In the genomic region with DNA sequence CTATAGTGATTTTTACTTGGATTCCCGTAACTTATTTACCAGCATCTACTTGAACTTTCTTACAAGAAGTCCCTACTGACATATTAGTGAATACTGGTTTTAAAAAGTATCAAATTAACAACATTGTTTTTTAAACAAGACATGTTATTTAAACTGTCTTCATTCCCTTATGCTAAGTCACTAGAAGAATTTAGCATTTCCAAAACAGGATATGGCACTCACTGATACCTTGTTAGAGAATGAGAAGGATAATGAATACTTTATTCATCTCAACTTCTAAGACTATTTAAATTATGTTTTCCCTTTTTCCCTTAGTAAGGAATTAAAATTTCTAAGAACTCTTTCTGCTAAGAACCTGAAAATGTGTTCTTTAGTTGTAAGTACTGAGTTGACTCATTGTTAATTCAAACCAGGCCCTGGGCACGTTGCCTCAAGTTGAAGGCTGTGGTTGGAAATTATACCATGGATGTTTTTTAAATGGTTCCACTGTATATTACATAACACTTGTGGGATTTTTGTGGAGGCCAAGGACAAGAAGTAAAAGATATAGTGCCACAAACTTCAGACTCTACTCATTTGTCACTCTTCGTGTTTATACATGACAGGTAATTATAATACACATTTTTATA, we compare ENCODE assay signal across 14 cellular contexts.
DNase-seq lines count a peak whose midpoint lies in the region; ATAC-seq and TF ChIP-seq lines count a peak whose summit lies in the region.
"Had no signal": no experiment of that assay in that cellular context is flagged by ENCODE, and none has a peak within 500 bp of the region (broad histone marks: within the 10 kb centered on the region; RNA-seq: fewer than 3 reads in every experiment).

No MANE protein-coding gene starts in this region.

- no peak for TF ChIP-seq CTCF in Loucy (conservative IDR thresholded peaks at IDR 0.05; ENCODE audit: low read length)
- no peak for TF ChIP-seq CTCF in GM13976 (IDR thresholded peaks at IDR 0.05; ENCODE audit: borderline replicate concordance, control extremely low read depth, extremely low read depth, insufficient read depth, missing control alignments)

- H2AFZ ChIP-seq in Loucy (ENCODE audit: low read length) (0 out of 2 replicates have a peak overlapping the region, but pooled peaks have one; percentile 56), mesenchymal stem cell (ENCODE audit: low read depth, low read length) (no peak overlapping the region)

- H3K27me3 ChIP-seq in Loucy (ENCODE audit: insufficient read depth, low read length, poor library complexity, severe bottlenecking) (no peaks in the 10 kb centered on the region), mesenchymal stem cell (ENCODE audit: control insufficient read depth in 1 of 2, insufficient read depth in 1 of 2, low read length in 2 of 2) (no peaks in the 10 kb centered on the region)
- H3K27me3 ChIP-seq: dorsolateral prefrontal cortex had no signal

- H2BK15ac ChIP-seq in mesenchymal stem cell (ENCODE audit: low read depth, poor library complexity, severe bottlenecking) = no peak overlapping the region

- H2BK5ac ChIP-seq in mesenchymal stem cell (ENCODE audit: low read depth, low read length, poor library complexity, severe bottlenecking) = no peak overlapping the region

- 60% methylated on average over 1 of the region's 3 CpGs for WGBS in mesenchymal stem cell

- ATAC-seq in GM18511 (IDR thresholded peaks at IDR 0.05; ENCODE audit: unreplicated experiment) = no peak
- ATAC-seq: stimulated activated naive CD8-positive, alpha-beta T cell treated with anti-CD3 and anti-CD28 coated beads, Interleukin-15, Interleukin-2, amounts not matched to agents 100 U/mL and 50 U/mL, for 24 hours had no signal

- peak; percentile 19 for DNase-seq in AG20443 (ENCODE audit: low spot score)
- peak; percentile 93 for DNase-seq in dedifferentiated amniotic fluid mesenchymal stem cell (ENCODE audit: extremely low spot score)
- peak; percentile 62 for DNase-seq in mesenchymal stem cell
- no peak for DNase-seq in GM13976 (ENCODE audit: low spot score)
- no peak for DNase-seq in GF-D8 (lab: John Stamatoyannopoulos, UW)
- DNase-seq in islet precursor cell = no peak
- DNase-seq: activated naive CD4-positive, alpha-beta T cell treated with anti-CD3 and anti-CD28 coated beads, Interleukin-2, amount 50 U/mL, for 16 hours; CD4-positive, alpha-beta memory T cell; KBM-7; stimulated activated CD4-positive, alpha-beta T cell treated with anti-CD3 and anti-CD28 coated beads, Interleukin-4, amount 100 ng/mL, for 4 hours; stimulated activated naive CD8-positive, alpha-beta T cell treated with anti-CD3 and anti-CD28 coated beads, Interleukin-15, Interleukin-2, amounts not matched to agents 100 U/mL and 50 U/mL, for 24 hours had no signal

- peaks cover 5% of the 10 kb centered on the region for H3K4me1 ChIP-seq in Loucy (ENCODE audit: insufficient read depth, low read length, poor library complexity, severe bottlenecking)
- H3K4me1 ChIP-seq in mesenchymal stem cell (ENCODE audit: control insufficient read depth, insufficient read depth, low read depth, low read length) = no peaks in the 10 kb centered on the region

- H3K4me2 ChIP-seq in Loucy (ENCODE audit: low read depth, low read length, poor library complexity, severe bottlenecking) (no peak overlapping the region), mesenchymal stem cell (ENCODE audit: low read length, poor library complexity, severe bottlenecking) (no peak overlapping the region)

- H3F3A ChIP-seq in Loucy (ENCODE audit: low read depth) = no peaks in the 10 kb centered on the region

- H3K36me3 ChIP-seq in Loucy (ENCODE audit: insufficient read depth, low read length) (no peaks in the 10 kb centered on the region), mesenchymal stem cell (ENCODE audit: control insufficient read depth in 1 of 2, insufficient read depth in 2 of 2, low read depth in 1 of 2, low read length in 2 of 2) (no peaks in the 10 kb centered on the region)

- H4K91ac ChIP-seq in mesenchymal stem cell (ENCODE audit: low read length) = no peak overlapping the region

- no peak overlapping the region for H2BK12ac ChIP-seq in mesenchymal stem cell (ENCODE audit: low read length in 2 of 2)

- H3K9ac ChIP-seq in Loucy (ENCODE audit: low read depth, low read length, poor library complexity, severe bottlenecking) (no peak overlapping the region), mesenchymal stem cell (ENCODE audit: low read length) (peak overlapping the region; percentile 60)

- H2AK5ac ChIP-seq in mesenchymal stem cell (ENCODE audit: low read length, severe bottlenecking) = no peak overlapping the region

- H3K9me2 ChIP-seq in Loucy (replicated peaks; ENCODE audit: low read depth, low read length) = no peaks in the 10 kb centered on the region

- H4K20me1 ChIP-seq in Loucy (ENCODE audit: insufficient read depth, low read length, poor library complexity, severe bottlenecking) = no peaks in the 10 kb centered on the region

- in situ Hi-C loops in GM13976 (cut with MboI; ENCODE audit: low sequenced_read_pairs, unreplicated experiment) = no loop called here

- no peaks in the 10 kb centered on the region for H3K79me2 ChIP-seq in Loucy (ENCODE audit: insufficient read depth, low read length)

- no peak overlapping the region for H3K23ac ChIP-seq in mesenchymal stem cell (ENCODE audit: low read length in 2 of 2)

- H3K14ac ChIP-seq in mesenchymal stem cell (ENCODE audit: low read length in 2 of 2) = no peak overlapping the region

- H4K8ac ChIP-seq in mesenchymal stem cell (ENCODE audit: low read length) = no peak overlapping the region

- no peak overlapping the region for H3K4ac ChIP-seq in mesenchymal stem cell (ENCODE audit: low read depth in 1 of 2, low read length in 2 of 2)

- H3K79me1 ChIP-seq in mesenchymal stem cell (replicated peaks; ENCODE audit: low read length, poor library complexity, severe bottlenecking) = no peaks in the 10 kb centered on the region

- no peak overlapping the region for H3K18ac ChIP-seq in mesenchymal stem cell (ENCODE audit: low read depth in 1 of 2, low read length in 2 of 2)

- H3K4me3 ChIP-seq in Loucy (ENCODE audit: low read length, poor library complexity, severe bottlenecking) (no peak overlapping the region), mesenchymal stem cell (ENCODE audit: insufficient read depth in 1 of 2, low read depth in 1 of 2, low read length in 2 of 2) (peak overlapping the region in 1 of 2 experiments; percentile 36)
- H3K4me3 ChIP-seq: dorsolateral prefrontal cortex had no signal

- no peak overlapping the region for H2BK120ac ChIP-seq in mesenchymal stem cell (ENCODE audit: low read depth, low read length)

- no peak overlapping the region for H3K27ac ChIP-seq in mesenchymal stem cell (ENCODE audit: low read length, poor library complexity, severe bottlenecking)

- no peaks in the 10 kb centered on the region for H3K9me3 ChIP-seq in Loucy (ENCODE audit: insufficient read depth, low read depth, low read length)
- H3K9me3 ChIP-seq in mesenchymal stem cell (ENCODE audit: control insufficient read depth, low read length) = no peaks in the 10 kb centered on the region

Comparison
In these comparisons a context has a peak if more than half of its experiments do, and no peak if none do; other contexts are left out.
1. DNase-seq: peak in AG20443 (single experiment), dedifferentiated amniotic fluid mesenchymal stem cell (single experiment) and mesenchymal stem cell (single experiment); none in GM13976 (single experiment), GF-D8 (single experiment) and islet precursor cell (single experiment).